In the genomic region with DNA sequence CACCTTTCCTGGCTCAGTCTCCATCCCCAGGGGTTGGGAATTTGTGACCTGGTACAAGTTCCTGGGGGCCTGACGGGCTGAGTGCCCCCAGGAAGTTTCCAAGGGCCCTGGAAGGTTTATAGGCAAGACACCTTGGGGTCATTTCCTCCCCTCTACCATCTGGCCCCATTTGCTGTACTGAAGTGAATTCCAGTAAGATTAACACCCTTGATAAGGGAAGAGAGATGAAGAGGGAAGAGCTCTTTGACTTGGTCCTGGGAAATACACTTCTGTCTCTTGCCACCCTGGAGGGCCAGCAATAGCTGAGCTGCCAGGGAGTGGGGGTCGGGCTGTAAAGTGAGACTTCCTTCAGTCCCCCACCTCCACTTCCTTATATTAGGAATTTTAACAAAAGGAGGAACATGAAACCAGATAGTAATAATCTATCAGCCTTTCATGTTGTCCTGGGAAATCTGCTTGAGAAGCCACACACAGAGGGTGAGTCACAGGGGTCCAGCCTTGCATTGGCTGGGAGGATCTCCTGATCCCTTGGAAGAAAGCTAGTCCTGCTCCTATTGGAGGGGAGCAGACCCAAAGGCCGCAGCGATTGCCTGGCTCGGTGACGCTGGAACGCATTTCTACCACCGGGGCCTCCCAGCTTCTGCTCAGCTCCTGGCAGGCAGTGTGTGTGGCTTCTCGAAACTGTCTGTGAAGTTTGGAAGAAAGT, we compare ENCODE assay signal across 8 cellular contexts.
DNase-seq lines count a peak whose midpoint lies in the region; ATAC-seq and TF ChIP-seq lines count a peak whose summit lies in the region.

No MANE protein-coding gene starts in this region.

- ATAC-seq in activated T-helper 17 cell treated with anti-CD3 and anti-CD28 coated beads, Interleukin-2, amount 50 U/mL, for 72 hours (replicated peaks), result no peak

- H2AFZ ChIP-seq in neuronal stem cell (ENCODE audit: low read length), result peak overlapping the region; percentile 70

- H3K36me3 Mint-ChIP-seq in activated T-helper 17 cell treated with anti-CD3 and anti-CD28 coated beads, Interleukin-2, amount 50 U/mL, for 72 hours (ENCODE audit: low read depth), result no peaks in the 10 kb centered on the region

- H3K4me3 ChIP-seq in neuronal stem cell (ENCODE audit: low read length in 2 of 2), result no peak overlapping the region

- H2BK12ac ChIP-seq in neuronal stem cell (ENCODE audit: low read length), result no peak overlapping the region

- H3K4me2 ChIP-seq in neuronal stem cell (ENCODE audit: insufficient read depth, low read length, poor library complexity, severe bottlenecking), result no peak overlapping the region

- no peak overlapping the region for H3K4me3 Mint-ChIP-seq in activated T-helper 17 cell treated with anti-CD3 and anti-CD28 coated beads, Interleukin-2, amount 50 U/mL, for 72 hours

- no peaks in the 10 kb centered on the region for H3K79me1 ChIP-seq in neuronal stem cell (ENCODE audit: low read depth, low read length)

- H3K27me3 Mint-ChIP-seq in activated T-helper 17 cell treated with anti-CD3 and anti-CD28 coated beads, Interleukin-2, amount 50 U/mL, for 72 hours, result peaks cover 16% of the 10 kb centered on the region

- no CpG with 5 or more reads among the region's 9 CpGs for WGBS in neuronal stem cell (ENCODE audit: extremely low coverage in 2 of 2, insufficient read length in 2 of 2, insufficient replicate concordance in 1 of 2), 2 donors

- no peak overlapping the region for H2BK120ac ChIP-seq in neuronal stem cell (ENCODE audit: low read depth, low read length)

- no peak overlapping the region for H2BK5ac ChIP-seq in neuronal stem cell (ENCODE audit: low read length)

- no peak for TF ChIP-seq CTCF in GM20000 (IDR thresholded peaks at IDR 0.05; ENCODE audit: extremely low read depth, missing control alignments)

- H3K9me3 Mint-ChIP-seq in activated T-helper 17 cell treated with anti-CD3 and anti-CD28 coated beads, Interleukin-2, amount 50 U/mL, for 72 hours, result no peaks in the 10 kb centered on the region

- DNase-seq in COLO829 (ENCODE audit: low spot score) (peak; percentile 2), RKO (ENCODE audit: low spot score) (peak; percentile 22), fibroblast of peridontal ligament (ENCODE audit: extremely low read depth) (peak; percentile 96), neuronal stem cell (ENCODE audit: low spot score) (peak; percentile 61), NCI-H2029 (lab: John Stamatoyannopoulos, UW) (no peak), GM20000 (ENCODE audit: low spot score) (no peak), NCI-H345 treated with DMSO at 0.1 percent for 48 hours (lab: John Stamatoyannopoulos, UW; ENCODE audit: unreplicated experiment) (no peak)

- no peak overlapping the region for H3K23ac ChIP-seq in neuronal stem cell (ENCODE audit: low read depth, low read length, poor library complexity)

- peaks cover 13 to 15% of the 10 kb centered on the region in 2 donors for H3K4me1 ChIP-seq in neuronal stem cell (ENCODE audit: control insufficient read depth in 2 of 2, insufficient read depth in 1 of 2, low read depth in 1 of 2, low read length in 2 of 2)

- H2AK5ac ChIP-seq in neuronal stem cell (ENCODE audit: low read depth, low read length), result no peak overlapping the region

- H3K9ac ChIP-seq in neuronal stem cell (ENCODE audit: low read depth, low read length, poor library complexity), result no peak overlapping the region

- H3K4me1 Mint-ChIP-seq in activated T-helper 17 cell treated with anti-CD3 and anti-CD28 coated beads, Interleukin-2, amount 50 U/mL, for 72 hours, result peaks cover 10% of the 10 kb centered on the region

- peak overlapping the region; percentile 2 for H3K18ac ChIP-seq in neuronal stem cell (ENCODE audit: low read length)

- H3K36me3 ChIP-seq in neuronal stem cell (replicated peaks in 1 of 2; ENCODE audit: control insufficient read depth in 2 of 2, insufficient read depth in 2 of 2, low read length in 2 of 2), result no peaks in the 10 kb centered on the region

- H3K27ac ChIP-seq in neuronal stem cell (replicated peaks; ENCODE audit: low read length), result peak overlapping the region; percentile 94

- H4K8ac ChIP-seq in neuronal stem cell (ENCODE audit: low read depth, low read length), result no peak overlapping the region

- H2BK15ac ChIP-seq in neuronal stem cell (ENCODE audit: low read length), result no peak overlapping the region

- H3K9me3 ChIP-seq in neuronal stem cell (replicated peaks in 1 of 2; ENCODE audit: control insufficient read depth in 2 of 2, insufficient read depth in 1 of 2, low read depth in 1 of 2, low read length in 2 of 2), result peaks cover 0 to 4% of the 10 kb centered on the region in 2 donors

- H3K4ac ChIP-seq in neuronal stem cell (ENCODE audit: low read length), result no peak overlapping the region

- H3K27me3 ChIP-seq in neuronal stem cell (ENCODE audit: control insufficient read depth in 3 of 3, insufficient read depth in 3 of 3, low read depth in 1 of 3, low read length in 3 of 3), result no peaks in the 10 kb centered on the region

- no peak overlapping the region for H3K14ac ChIP-seq in neuronal stem cell (ENCODE audit: low read length)

- H4K91ac ChIP-seq in neuronal stem cell (ENCODE audit: low read depth, low read length, poor library complexity), result no peak overlapping the region

- H3K27ac Mint-ChIP-seq in activated T-helper 17 cell treated with anti-CD3 and anti-CD28 coated beads, Interleukin-2, amount 50 U/mL, for 72 hours, result no peak overlapping the region

Comparison
In these comparisons a context has a peak if more than half of its experiments do, and no peak if none do; other contexts are left out.
1. DNase-seq: peak in COLO829 (single experiment), RKO (single experiment), fibroblast of peridontal ligament (single experiment) and neuronal stem cell (single experiment); none in NCI-H2029 (single experiment), GM20000 (single experiment) and NCI-H345 treated with DMSO at 0.1 percent for 48 hours (single experiment).